27 cellular contexts compared by ENCODE assay signal in the genomic region with DNA sequence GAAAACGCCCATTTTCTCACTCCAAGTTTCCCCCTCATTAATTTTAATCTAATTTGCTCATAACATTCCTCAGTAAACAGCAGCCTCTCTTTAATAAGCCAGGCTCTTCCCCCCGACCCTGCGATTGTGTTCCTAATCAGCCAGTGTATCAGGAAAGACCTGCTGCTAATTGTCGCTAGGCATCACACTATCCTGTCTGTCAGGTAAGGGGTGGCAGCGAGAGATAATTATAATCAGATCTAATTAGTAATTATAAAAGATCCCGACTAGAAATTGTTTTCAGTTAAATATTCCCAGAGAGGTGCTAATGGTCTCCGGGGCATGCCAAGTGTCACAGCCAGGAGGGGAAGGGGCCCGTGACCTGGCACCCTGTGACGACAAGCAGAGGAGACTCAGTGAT.
"Had no signal": no experiment of that assay in that cellular context is flagged by ENCODE, and none has a peak within 500 bp of the region (broad histone marks: within the 10 kb centered on the region; RNA-seq: fewer than 3 reads in every experiment).

No MANE protein-coding gene starts in this region.

- H3K27ac Mint-ChIP-seq: activated CD4-positive, alpha-beta memory T cell treated with anti-CD3 and anti-CD28 coated beads for 36 hours; activated CD4-positive, alpha-beta T cell treated with anti-CD3 and anti-CD28 coated beads for 36 hours; activated CD4-positive, alpha-beta T cell treated with anti-CD3 and anti-CD28 coated beads, Interleukin-2, amount 10 ng/mL, durations not matched to agents 24 days and 14 days; activated CD8-positive, alpha-beta memory T cell treated with anti-CD3 and anti-CD28 coated beads, Interleukin-2, amount 10 ng/mL, durations not matched to agents 7 days and 5 days; activated CD8-positive, alpha-beta T cell treated with anti-CD3 and anti-CD28 coated beads, Interleukin-2, amount 10 ng/mL, durations not matched to agents 7 days and 5 days; activated naive CD4-positive, alpha-beta T cell treated with anti-CD3 and anti-CD28 coated beads, Interleukin-2, amount 10 ng/mL, durations not matched to agents 7 days and 5 days; activated naive CD8-positive, alpha-beta T cell treated with anti-CD3 and anti-CD28 coated beads for 36 hours; activated naive CD8-positive, alpha-beta T cell treated with anti-CD3 and anti-CD28 coated beads, Interleukin-2, amount 50 U/mL, for 24 hours; activated T-cell treated with anti-CD3 and anti-CD28 coated beads, Interleukin-2, amount 50 U/mL, for 24 hours; activated T-cell treated with anti-CD3 and anti-CD28 coated beads, Interleukin-2, amount 50 U/mL, for 72 hours had no signal

- H3K36me3 ChIP-seq: adrenal gland, gastrocnemius medialis had no signal

- H3K27ac ChIP-seq: adrenal gland, body of pancreas, gastrocnemius medialis had no signal

- H3K4me1 ChIP-seq: adrenal gland, body of pancreas, gastrocnemius medialis had no signal

- H3K27me3 ChIP-seq: body of pancreas had no signal

- H3K9me3 Mint-ChIP-seq: activated CD4-positive, alpha-beta memory T cell treated with anti-CD3 and anti-CD28 coated beads for 36 hours; activated CD4-positive, alpha-beta T cell treated with anti-CD3 and anti-CD28 coated beads, Interleukin-2, amount 10 ng/mL, durations not matched to agents 24 days and 14 days; activated naive CD4-positive, alpha-beta T cell treated with anti-CD3 and anti-CD28 coated beads, Interleukin-2, amount 10 ng/mL, durations not matched to agents 7 days and 5 days; activated naive CD8-positive, alpha-beta T cell treated with anti-CD3 and anti-CD28 coated beads for 36 hours; activated naive CD8-positive, alpha-beta T cell treated with anti-CD3 and anti-CD28 coated beads, Interleukin-2, amount 50 U/mL, for 24 hours; activated T-cell treated with anti-CD3 and anti-CD28 coated beads, Interleukin-2, amount 50 U/mL, for 24 hours; activated T-cell treated with anti-CD3 and anti-CD28 coated beads, Interleukin-2, amount 50 U/mL, for 72 hours; effector memory CD8-positive, alpha-beta T cell had no signal

- H3K36me3 Mint-ChIP-seq: activated CD4-positive, alpha-beta memory T cell treated with anti-CD3 and anti-CD28 coated beads for 36 hours; activated CD8-positive, alpha-beta memory T cell treated with anti-CD3 and anti-CD28 coated beads, Interleukin-2, amount 10 ng/mL, durations not matched to agents 7 days and 5 days; activated naive CD4-positive, alpha-beta T cell treated with anti-CD3 and anti-CD28 coated beads, Interleukin-2, amount 10 ng/mL, durations not matched to agents 7 days and 5 days; activated naive CD8-positive, alpha-beta T cell treated with anti-CD3 and anti-CD28 coated beads for 36 hours had no signal

- ATAC-seq: activated CD4-positive, alpha-beta T cell treated with anti-CD3 and anti-CD28 coated beads for 36 hours; activated CD8-positive, alpha-beta memory T cell treated with anti-CD3 and anti-CD28 coated beads, Interleukin-2, amount 10 ng/mL, durations not matched to agents 7 days and 5 days; activated CD8-positive, alpha-beta T cell treated with anti-CD3 and anti-CD28 coated beads, Interleukin-2, amount 10 ng/mL, durations not matched to agents 7 days and 5 days; activated naive CD8-positive, alpha-beta T cell treated with anti-CD3 and anti-CD28 coated beads, Interleukin-2, amount 50 U/mL, for 24 hours; activated T-cell treated with anti-CD3 and anti-CD28 coated beads, Interleukin-2, amount 50 U/mL, for 72 hours; body of pancreas; effector memory CD8-positive, alpha-beta T cell; esophagus mucosa; gastrocnemius medialis had no signal

- H3K4me3 ChIP-seq: adrenal gland, body of pancreas, gastrocnemius medialis had no signal

- H3K4me1 Mint-ChIP-seq: activated CD4-positive, alpha-beta T cell treated with anti-CD3 and anti-CD28 coated beads for 36 hours; activated CD4-positive, alpha-beta T cell treated with anti-CD3 and anti-CD28 coated beads, Interleukin-2, amount 10 ng/mL, durations not matched to agents 24 days and 14 days; activated CD8-positive, alpha-beta memory T cell treated with anti-CD3 and anti-CD28 coated beads, Interleukin-2, amount 10 ng/mL, durations not matched to agents 7 days and 5 days; activated naive CD4-positive, alpha-beta T cell treated with anti-CD3 and anti-CD28 coated beads, Interleukin-2, amount 10 ng/mL, durations not matched to agents 7 days and 5 days; activated naive CD8-positive, alpha-beta T cell treated with anti-CD3 and anti-CD28 coated beads for 36 hours; activated naive CD8-positive, alpha-beta T cell treated with anti-CD3 and anti-CD28 coated beads, Interleukin-2, amount 50 U/mL, for 24 hours had no signal

- H3K9me3 ChIP-seq: adrenal gland, body of pancreas, gastrocnemius medialis had no signal

- H3K4me3 Mint-ChIP-seq: activated CD4-positive, alpha-beta memory T cell treated with anti-CD3 and anti-CD28 coated beads for 36 hours; activated CD4-positive, alpha-beta T cell treated with anti-CD3 and anti-CD28 coated beads for 36 hours; activated CD4-positive, alpha-beta T cell treated with anti-CD3 and anti-CD28 coated beads, Interleukin-2, amount 10 ng/mL, durations not matched to agents 24 days and 14 days; activated CD8-positive, alpha-beta memory T cell treated with anti-CD3 and anti-CD28 coated beads, Interleukin-2, amount 10 ng/mL, durations not matched to agents 7 days and 5 days; activated CD8-positive, alpha-beta T cell treated with anti-CD3 and anti-CD28 coated beads, Interleukin-2, amount 10 ng/mL, durations not matched to agents 7 days and 5 days; activated naive CD4-positive, alpha-beta T cell treated with anti-CD3 and anti-CD28 coated beads, Interleukin-2, amount 10 ng/mL, durations not matched to agents 7 days and 5 days; activated naive CD8-positive, alpha-beta T cell treated with anti-CD3 and anti-CD28 coated beads for 36 hours; activated naive CD8-positive, alpha-beta T cell treated with anti-CD3 and anti-CD28 coated beads, Interleukin-2, amount 50 U/mL, for 24 hours; activated T-cell treated with anti-CD3 and anti-CD28 coated beads, Interleukin-2, amount 50 U/mL, for 24 hours; activated T-cell treated with anti-CD3 and anti-CD28 coated beads, Interleukin-2, amount 50 U/mL, for 72 hours; effector memory CD8-positive, alpha-beta T cell had no signal

- DNase-seq: activated CD4-positive, alpha-beta memory T cell treated with anti-CD3 and anti-CD28 coated beads for 36 hours; activated CD4-positive, alpha-beta T cell treated with anti-CD3 and anti-CD28 coated beads for 36 hours; activated CD4-positive, alpha-beta T cell treated with anti-CD3 and anti-CD28 coated beads, Interleukin-2, amount 10 ng/mL, durations not matched to agents 24 days and 14 days; activated CD4-positive, CD25-positive, alpha-beta regulatory T cell; activated CD4-positive, CD25-positive, alpha-beta regulatory T cell treated with anti-CD3 and anti-CD28 coated beads, Interleukin-2, amount 50 U/mL, for 72 hours; activated CD8-positive, alpha-beta memory T cell treated with anti-CD3 and anti-CD28 coated beads, Interleukin-2, amount 10 ng/mL, durations not matched to agents 7 days and 5 days; activated CD8-positive, alpha-beta memory T cell treated with anti-CD3 and anti-CD28 coated beads, Interleukin-2, amount 50 U/mL, for 4 hours; activated CD8-positive, alpha-beta T cell treated with anti-CD3 and anti-CD28 coated beads, Interleukin-2, amount 10 ng/mL, durations not matched to agents 7 days and 5 days; activated gamma-delta T cell; activated naive CD4-positive, alpha-beta T cell; activated naive CD4-positive, alpha-beta T cell treated with anti-CD3 and anti-CD28 coated beads, Interleukin-2, amount 10 ng/mL, durations not matched to agents 7 days and 5 days; activated naive CD8-positive, alpha-beta T cell treated with anti-CD3 and anti-CD28 coated beads for 36 hours; activated naive CD8-positive, alpha-beta T cell treated with anti-CD3 and anti-CD28 coated beads, Interleukin-2, amount 50 U/mL, for 24 hours; activated T-cell treated with anti-CD3 and anti-CD28 coated beads, Interleukin-2, amount 50 U/mL, for 24 hours; activated T-cell treated with anti-CD3 and anti-CD28 coated beads, Interleukin-2, amount 50 U/mL, for 72 hours; adrenal gland; amygdala; caudate nucleus; cortex of kidney; dermis blood vessel endothelial cell; effector CD4-positive, alpha-beta T cell; effector memory CD8-positive, alpha-beta T cell; foreskin fibroblast; gastrocnemius medialis; T-helper 2 cell had no signal
